ENCODE assay signal across 1 cellular context in the genomic region with DNA sequence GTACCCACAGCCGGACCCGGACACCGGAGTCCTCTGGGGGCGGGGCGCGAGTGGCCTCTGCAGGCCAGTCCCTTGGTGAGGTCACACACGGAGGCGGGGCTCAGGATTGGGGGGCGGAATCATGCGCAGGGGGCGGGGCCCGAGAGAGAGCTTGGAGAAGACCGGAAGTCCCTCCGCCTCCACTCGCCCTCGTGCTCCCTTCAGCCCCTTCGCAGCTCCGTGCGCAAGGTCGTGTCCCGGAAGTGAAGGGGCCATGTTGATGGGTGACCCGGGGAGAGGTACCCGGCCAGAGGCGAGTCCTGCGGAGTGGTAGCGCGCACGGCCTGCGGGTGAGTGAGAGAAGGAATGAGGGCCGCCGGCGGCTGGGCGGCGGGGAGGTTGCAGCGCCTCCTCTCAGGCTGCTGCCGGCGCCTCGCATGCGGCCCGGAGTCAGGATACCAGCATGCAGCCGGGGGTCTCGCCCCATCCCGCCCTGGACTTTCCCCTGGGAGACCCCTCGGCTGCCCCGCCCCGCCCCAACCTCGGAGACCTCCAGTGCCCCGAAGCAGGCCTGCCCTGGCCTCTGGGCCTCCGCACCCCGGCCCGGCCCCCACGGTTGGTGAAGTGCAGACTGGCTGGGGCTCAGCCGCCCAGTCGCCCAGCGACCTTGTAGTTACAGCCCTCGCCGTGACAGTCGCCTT.
TF ChIP-seq lines count a peak whose summit lies in the region.

A gene (plus strand): TSS at position 182 of the 680 bp plus-strand sequence. CDS start 9,005 bp downstream, outside the sequence.

TF ChIP-seq in HepG2, 621 proteins besides CTCF, POLR2A, EP300 and RAD21 (continued from another document and continues in another):
- TF ChIP-seq, protein P1, sequence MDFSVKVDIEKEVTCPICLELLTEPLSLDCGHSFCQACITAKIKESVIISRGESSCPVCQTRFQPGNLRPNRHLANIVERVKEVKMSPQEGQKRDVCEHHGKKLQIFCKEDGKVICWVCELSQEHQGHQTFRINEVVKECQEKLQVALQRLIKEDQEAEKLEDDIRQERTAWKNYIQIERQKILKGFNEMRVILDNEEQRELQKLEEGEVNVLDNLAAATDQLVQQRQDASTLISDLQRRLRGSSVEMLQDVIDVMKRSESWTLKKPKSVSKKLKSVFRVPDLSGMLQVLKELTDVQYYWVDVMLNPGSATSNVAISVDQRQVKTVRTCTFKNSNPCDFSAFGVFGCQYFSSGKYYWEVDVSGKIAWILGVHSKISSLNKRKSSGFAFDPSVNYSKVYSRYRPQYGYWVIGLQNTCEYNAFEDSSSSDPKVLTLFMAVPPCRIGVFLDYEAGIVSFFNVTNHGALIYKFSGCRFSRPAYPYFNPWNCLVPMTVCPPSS (IDR thresholded peaks at IDR 0.05), result no peak
- 0 out of 2 replicates have a peak, but pooled peaks have one; percentile 27 for TF ChIP-seq STAT5B (CRISPR knock-in tag; IDR thresholded peaks at IDR 0.05)
- TF ChIP-seq GZF1 (CRISPR knock-in tag; IDR thresholded peaks at IDR 0.05), result no peak
- TF ChIP-seq, protein P2, sequence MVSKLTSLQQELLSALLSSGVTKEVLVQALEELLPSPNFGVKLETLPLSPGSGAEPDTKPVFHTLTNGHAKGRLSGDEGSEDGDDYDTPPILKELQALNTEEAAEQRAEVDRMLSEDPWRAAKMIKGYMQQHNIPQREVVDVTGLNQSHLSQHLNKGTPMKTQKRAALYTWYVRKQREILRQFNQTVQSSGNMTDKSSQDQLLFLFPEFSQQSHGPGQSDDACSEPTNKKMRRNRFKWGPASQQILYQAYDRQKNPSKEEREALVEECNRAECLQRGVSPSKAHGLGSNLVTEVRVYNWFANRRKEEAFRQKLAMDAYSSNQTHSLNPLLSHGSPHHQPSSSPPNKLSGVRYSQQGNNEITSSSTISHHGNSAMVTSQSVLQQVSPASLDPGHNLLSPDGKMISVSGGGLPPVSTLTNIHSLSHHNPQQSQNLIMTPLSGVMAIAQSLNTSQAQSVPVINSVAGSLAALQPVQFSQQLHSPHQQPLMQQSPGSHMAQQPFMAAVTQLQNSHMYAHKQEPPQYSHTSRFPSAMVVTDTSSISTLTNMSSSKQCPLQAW (CRISPR knock-in tag; IDR thresholded peaks at IDR 0.05), result peak; percentile 73
- no peak for TF ChIP-seq PLRG1 (conservative IDR thresholded peaks at IDR 0.05)
- TF ChIP-seq MYNN (CRISPR knock-in tag; IDR thresholded peaks at IDR 0.05; ENCODE audit: low read depth), result no peak
- TF ChIP-seq ZNF101 (CRISPR knock-in tag; IDR thresholded peaks at IDR 0.05; ENCODE audit: borderline replicate concordance, low read depth), result no peak
- TF ChIP-seq ZNF446 (CRISPR knock-in tag; IDR thresholded peaks at IDR 0.05), result peak; percentile 73
- 0 out of 2 replicates have a peak, but pooled peaks have one; percentile 5 for TF ChIP-seq REL (CRISPR knock-in tag; conservative IDR thresholded peaks at IDR 0.05)
- TF ChIP-seq HNRNPH1 (optimal IDR thresholded peaks at IDR 0.05; ENCODE audit: low read depth, low read length), result no peak
- TF ChIP-seq, protein P3, sequence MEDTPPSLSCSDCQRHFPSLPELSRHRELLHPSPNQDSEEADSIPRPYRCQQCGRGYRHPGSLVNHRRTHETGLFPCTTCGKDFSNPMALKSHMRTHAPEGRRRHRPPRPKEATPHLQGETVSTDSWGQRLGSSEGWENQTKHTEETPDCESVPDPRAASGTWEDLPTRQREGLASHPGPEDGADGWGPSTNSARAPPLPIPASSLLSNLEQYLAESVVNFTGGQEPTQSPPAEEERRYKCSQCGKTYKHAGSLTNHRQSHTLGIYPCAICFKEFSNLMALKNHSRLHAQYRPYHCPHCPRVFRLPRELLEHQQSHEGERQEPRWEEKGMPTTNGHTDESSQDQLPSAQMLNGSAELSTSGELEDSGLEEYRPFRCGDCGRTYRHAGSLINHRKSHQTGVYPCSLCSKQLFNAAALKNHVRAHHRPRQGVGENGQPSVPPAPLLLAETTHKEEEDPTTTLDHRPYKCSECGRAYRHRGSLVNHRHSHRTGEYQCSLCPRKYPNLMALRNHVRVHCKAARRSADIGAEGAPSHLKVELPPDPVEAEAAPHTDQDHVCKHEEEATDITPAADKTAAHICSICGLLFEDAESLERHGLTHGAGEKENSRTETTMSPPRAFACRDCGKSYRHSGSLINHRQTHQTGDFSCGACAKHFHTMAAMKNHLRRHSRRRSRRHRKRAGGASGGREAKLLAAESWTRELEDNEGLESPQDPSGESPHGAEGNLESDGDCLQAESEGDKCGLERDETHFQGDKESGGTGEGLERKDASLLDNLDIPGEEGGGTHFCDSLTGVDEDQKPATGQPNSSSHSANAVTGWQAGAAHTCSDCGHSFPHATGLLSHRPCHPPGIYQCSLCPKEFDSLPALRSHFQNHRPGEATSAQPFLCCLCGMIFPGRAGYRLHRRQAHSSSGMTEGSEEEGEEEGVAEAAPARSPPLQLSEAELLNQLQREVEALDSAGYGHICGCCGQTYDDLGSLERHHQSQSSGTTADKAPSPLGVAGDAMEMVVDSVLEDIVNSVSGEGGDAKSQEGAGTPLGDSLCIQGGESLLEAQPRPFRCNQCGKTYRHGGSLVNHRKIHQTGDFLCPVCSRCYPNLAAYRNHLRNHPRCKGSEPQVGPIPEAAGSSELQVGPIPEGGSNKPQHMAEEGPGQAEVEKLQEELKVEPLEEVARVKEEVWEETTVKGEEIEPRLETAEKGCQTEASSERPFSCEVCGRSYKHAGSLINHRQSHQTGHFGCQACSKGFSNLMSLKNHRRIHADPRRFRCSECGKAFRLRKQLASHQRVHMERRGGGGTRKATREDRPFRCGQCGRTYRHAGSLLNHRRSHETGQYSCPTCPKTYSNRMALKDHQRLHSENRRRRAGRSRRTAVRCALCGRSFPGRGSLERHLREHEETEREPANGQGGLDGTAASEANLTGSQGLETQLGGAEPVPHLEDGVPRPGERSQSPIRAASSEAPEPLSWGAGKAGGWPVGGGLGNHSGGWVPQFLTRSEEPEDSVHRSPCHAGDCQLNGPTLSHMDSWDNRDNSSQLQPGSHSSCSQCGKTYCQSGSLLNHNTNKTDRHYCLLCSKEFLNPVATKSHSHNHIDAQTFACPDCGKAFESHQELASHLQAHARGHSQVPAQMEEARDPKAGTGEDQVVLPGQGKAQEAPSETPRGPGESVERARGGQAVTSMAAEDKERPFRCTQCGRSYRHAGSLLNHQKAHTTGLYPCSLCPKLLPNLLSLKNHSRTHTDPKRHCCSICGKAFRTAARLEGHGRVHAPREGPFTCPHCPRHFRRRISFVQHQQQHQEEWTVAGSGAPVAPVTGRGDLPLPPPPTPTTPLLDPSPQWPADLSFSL (CRISPR knock-in tag; IDR thresholded peaks at IDR 0.05), result no peak
- TF ChIP-seq KLF11 (CRISPR knock-in tag; IDR thresholded peaks at IDR 0.05), result no peak
- TF ChIP-seq EEA1 (CRISPR knock-in tag; IDR thresholded peaks at IDR 0.05; ENCODE audit: borderline replicate concordance), result peak; percentile 56; the same call in 1 of the 2 replicates
- no peak for TF ChIP-seq TCF7 (IDR thresholded peaks at IDR 0.05; ENCODE audit: low read depth)
- TF ChIP-seq ZKSCAN1 (IDR thresholded peaks at IDR 0.05; ENCODE audit: low read length), result no peak
- TF ChIP-seq ZNF672 (CRISPR knock-in tag; IDR thresholded peaks at IDR 0.05), result no peak
- TF ChIP-seq, protein P4, sequence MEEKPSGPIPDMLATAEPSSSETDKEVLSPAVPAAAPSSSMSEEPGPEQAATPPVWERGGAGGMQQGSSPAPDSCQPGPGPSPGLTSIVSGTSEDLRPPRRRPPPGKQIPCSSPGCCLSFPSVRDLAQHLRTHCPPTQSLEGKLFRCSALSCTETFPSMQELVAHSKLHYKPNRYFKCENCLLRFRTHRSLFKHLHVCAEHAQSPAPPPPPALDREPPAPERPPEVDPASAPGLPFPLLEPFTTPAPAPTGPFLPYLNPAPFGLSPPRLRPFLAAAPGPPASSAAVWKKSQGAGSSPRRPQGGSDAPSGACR (CRISPR knock-in tag; IDR thresholded peaks at IDR 0.05), result no peak; the same call in 1 of the 2 replicates
- TF ChIP-seq, protein P5, sequence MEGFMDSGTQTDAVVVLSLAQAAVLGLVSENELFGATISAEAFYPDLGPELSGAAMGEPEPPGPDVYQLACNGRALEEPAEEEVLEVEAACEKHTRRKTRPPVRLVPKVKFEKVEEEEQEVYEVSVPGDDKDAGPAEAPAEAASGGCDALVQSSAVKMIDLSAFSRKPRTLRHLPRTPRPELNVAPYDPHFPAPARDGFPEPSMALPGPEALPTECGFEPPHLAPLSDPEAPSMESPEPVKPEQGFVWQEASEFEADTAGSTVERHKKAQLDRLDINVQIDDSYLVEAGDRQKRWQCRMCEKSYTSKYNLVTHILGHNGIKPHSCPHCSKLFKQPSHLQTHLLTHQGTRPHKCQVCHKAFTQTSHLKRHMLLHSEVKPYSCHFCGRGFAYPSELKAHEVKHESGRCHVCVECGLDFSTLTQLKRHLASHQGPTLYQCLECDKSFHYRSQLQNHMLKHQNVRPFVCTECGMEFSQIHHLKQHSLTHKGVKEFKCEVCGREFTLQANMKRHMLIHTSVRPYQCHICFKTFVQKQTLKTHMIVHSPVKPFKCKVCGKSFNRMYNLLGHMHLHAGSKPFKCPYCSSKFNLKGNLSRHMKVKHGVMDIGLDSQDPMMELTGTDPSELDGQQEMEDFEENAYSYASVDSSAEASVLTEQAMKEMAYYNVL (CRISPR knock-in tag; IDR thresholded peaks at IDR 0.05; ENCODE audit: borderline replicate concordance), result no peak
- TF ChIP-seq FOSL2 (CRISPR knock-in tag; IDR thresholded peaks at IDR 0.05), result peak; percentile 56
- TF ChIP-seq RXRB (CRISPR knock-in tag; IDR thresholded peaks at IDR 0.05; ENCODE audit: borderline replicate concordance), result peak; percentile 84
- no peak for TF ChIP-seq ZNF12 (CRISPR knock-in tag; IDR thresholded peaks at IDR 0.05)
- TF ChIP-seq REPIN1 (CRISPR knock-in tag; IDR thresholded peaks at IDR 0.05; ENCODE audit: borderline replicate concordance, low read depth), result peak; percentile 63; the same call in 1 of the 2 replicates
- TF ChIP-seq, protein P6, sequence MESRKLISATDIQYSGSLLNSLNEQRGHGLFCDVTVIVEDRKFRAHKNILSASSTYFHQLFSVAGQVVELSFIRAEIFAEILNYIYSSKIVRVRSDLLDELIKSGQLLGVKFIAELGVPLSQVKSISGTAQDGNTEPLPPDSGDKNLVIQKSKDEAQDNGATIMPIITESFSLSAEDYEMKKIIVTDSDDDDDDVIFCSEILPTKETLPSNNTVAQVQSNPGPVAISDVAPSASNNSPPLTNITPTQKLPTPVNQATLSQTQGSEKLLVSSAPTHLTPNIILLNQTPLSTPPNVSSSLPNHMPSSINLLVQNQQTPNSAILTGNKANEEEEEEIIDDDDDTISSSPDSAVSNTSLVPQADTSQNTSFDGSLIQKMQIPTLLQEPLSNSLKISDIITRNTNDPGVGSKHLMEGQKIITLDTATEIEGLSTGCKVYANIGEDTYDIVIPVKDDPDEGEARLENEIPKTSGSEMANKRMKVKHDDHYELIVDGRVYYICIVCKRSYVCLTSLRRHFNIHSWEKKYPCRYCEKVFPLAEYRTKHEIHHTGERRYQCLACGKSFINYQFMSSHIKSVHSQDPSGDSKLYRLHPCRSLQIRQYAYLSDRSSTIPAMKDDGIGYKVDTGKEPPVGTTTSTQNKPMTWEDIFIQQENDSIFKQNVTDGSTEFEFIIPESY (CRISPR knock-in tag; IDR thresholded peaks at IDR 0.05), result no peak; the same call in 1 of the 2 replicates
- no peak for TF ChIP-seq ZNF367 (CRISPR knock-in tag; IDR thresholded peaks at IDR 0.05; ENCODE audit: borderline replicate concordance)
- TF ChIP-seq, protein P7, sequence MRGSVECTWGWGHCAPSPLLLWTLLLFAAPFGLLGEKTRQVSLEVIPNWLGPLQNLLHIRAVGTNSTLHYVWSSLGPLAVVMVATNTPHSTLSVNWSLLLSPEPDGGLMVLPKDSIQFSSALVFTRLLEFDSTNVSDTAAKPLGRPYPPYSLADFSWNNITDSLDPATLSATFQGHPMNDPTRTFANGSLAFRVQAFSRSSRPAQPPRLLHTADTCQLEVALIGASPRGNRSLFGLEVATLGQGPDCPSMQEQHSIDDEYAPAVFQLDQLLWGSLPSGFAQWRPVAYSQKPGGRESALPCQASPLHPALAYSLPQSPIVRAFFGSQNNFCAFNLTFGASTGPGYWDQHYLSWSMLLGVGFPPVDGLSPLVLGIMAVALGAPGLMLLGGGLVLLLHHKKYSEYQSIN (CRISPR knock-in tag; IDR thresholded peaks at IDR 0.05; ENCODE audit: borderline replicate concordance), result no peak
- TF ChIP-seq ZNF251 (CRISPR knock-in tag; IDR thresholded peaks at IDR 0.05), result no peak
- TF ChIP-seq, protein P8, sequence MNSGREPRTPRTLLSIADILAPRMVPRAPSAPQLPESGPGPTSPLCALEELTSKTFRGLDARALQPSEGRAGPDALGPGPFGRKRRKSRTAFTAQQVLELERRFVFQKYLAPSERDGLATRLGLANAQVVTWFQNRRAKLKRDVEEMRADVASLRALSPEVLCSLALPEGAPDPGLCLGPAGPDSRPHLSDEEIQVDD (CRISPR knock-in tag; IDR thresholded peaks at IDR 0.05; ENCODE audit: borderline replicate concordance), result no peak
- TF ChIP-seq, protein P9, sequence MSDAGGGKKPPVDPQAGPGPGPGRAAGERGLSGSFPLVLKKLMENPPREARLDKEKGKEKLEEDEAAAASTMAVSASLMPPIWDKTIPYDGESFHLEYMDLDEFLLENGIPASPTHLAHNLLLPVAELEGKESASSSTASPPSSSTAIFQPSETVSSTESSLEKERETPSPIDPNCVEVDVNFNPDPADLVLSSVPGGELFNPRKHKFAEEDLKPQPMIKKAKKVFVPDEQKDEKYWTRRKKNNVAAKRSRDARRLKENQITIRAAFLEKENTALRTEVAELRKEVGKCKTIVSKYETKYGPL (CRISPR knock-in tag; IDR thresholded peaks at IDR 0.05), result no peak
- TF ChIP-seq, protein P10, sequence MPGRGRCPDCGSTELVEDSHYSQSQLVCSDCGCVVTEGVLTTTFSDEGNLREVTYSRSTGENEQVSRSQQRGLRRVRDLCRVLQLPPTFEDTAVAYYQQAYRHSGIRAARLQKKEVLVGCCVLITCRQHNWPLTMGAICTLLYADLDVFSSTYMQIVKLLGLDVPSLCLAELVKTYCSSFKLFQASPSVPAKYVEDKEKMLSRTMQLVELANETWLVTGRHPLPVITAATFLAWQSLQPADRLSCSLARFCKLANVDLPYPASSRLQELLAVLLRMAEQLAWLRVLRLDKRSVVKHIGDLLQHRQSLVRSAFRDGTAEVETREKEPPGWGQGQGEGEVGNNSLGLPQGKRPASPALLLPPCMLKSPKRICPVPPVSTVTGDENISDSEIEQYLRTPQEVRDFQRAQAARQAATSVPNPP (CRISPR knock-in tag; IDR thresholded peaks at IDR 0.05), result no peak
